ENCODE assay signal across 19 cellular contexts in genomic region chr17:37553357-37553966, GRCh38. TPM values are rescaled to one million over a fixed set of nuclear protein-coding genes. Genes with fewer than 3 reads are reported as not detected.
DNase-seq lines count a peak whose midpoint lies in the region; ATAC-seq, FAIRE-seq and TF ChIP-seq lines count a peak whose summit lies in the region.
"Had no signal": no experiment of that assay in that cellular context is flagged by ENCODE, and none has a peak within 500 bp of the region (broad histone marks: within the 10 kb centered on the region; RNA-seq: fewer than 3 reads in every experiment).

No MANE protein-coding gene starts in this region.

- WGBS in HepG2 (ENCODE audit: low lambda C conversion rate), result 88% methylated on average over 6 of the region's 6 CpGs
- 72% methylated on average over 3 of the region's 6 CpGs for WGBS in right lobe of liver (ENCODE audit: insufficient coverage, low coverage, low lambda C conversion rate, missing lambda C conversion rate)

- H3K36me3 ChIP-seq in HepG2 (replicated peaks in 1 of 2; ENCODE audit: control insufficient read depth in 1 of 2, insufficient read depth in 2 of 2, low read length in 2 of 2) (peaks cover 9 to 30% of the 10 kb centered on the region in 2 experiments), right lobe of liver (peaks cover 0 to 38% (median 16%) of the 10 kb centered on the region in 4 donors), upper lobe of right lung (peaks cover 59% of the 10 kb centered on the region), SJCRH30 (peaks cover 12% of the 10 kb centered on the region)

- no peaks in the 10 kb centered on the region for H3K9me3 Mint-ChIP-seq in immature natural killer cell

- H3K4me1 Mint-ChIP-seq in T-helper 17 cell (peaks cover 41% of the 10 kb centered on the region), immature natural killer cell (peaks cover 34 to 57% of the 10 kb centered on the region in 2 donors)

- no peak for TF ChIP-seq RAD21 in HepG2 (CRISPR knock-in tag; IDR thresholded peaks at IDR 0.05)

- no peak overlapping the region for H3K4me3 ChIP-seq in HepG2 (replicated peaks in 1 of 3; ENCODE audit: insufficient read depth in 1 of 3, low read depth in 2 of 3, low read length in 3 of 3)
- no peak overlapping the region for H3K4me3 ChIP-seq in right lobe of liver
- H3K4me3 ChIP-seq in upper lobe of right lung, result no peak overlapping the region
- H3K4me3 ChIP-seq in SJCRH30, result no peak overlapping the region
- H3K4me3 ChIP-seq: upper lobe of left lung had no signal

- POLR2A ChIA-PET in HepG2 (lab: Yijun Ruan, JAX), result no interaction called here

- H3K27ac ChIP-seq in HepG2 (ENCODE audit: extremely low read length, insufficient read depth, low read length) (no peak overlapping the region), right lobe of liver (no peak overlapping the region), upper lobe of right lung (no peak overlapping the region), SJCRH30 (no peak overlapping the region)
- H3K27ac ChIP-seq: upper lobe of left lung had no signal

- H3K27me3 ChIP-seq in HepG2 (ENCODE audit: control insufficient read depth in 1 of 2, insufficient read depth in 2 of 2, low read length in 2 of 2) (no peaks in the 10 kb centered on the region), right lobe of liver (no peaks in the 10 kb centered on the region), upper lobe of right lung (no peaks in the 10 kb centered on the region), SJCRH30 (no peaks in the 10 kb centered on the region)
- H3K27me3 ChIP-seq: upper lobe of left lung had no signal

- H3K27ac Mint-ChIP-seq in T-helper 17 cell (peak overlapping the region; percentile 88), immature natural killer cell (peak overlapping the region; percentile 19 to 62 (median 44))

- CTCF ChIA-PET in HepG2 (lab: Yijun Ruan, JAX; ENCODE audit: low intra/inter-chr PET ratio, low total read pairs), result no interaction called here

- in situ Hi-C loops in HepG2 (cut with HindIII; ENCODE audit: extremely low pct_ligation_motif_present, low pct_unique_long_range_greater_than_20kb), result no loop called here

- H4K20me1 ChIP-seq in HepG2 (ENCODE audit: insufficient read depth, low read length), result no peaks in the 10 kb centered on the region; the same call in 1 of the 2 replicates

- H3K4me2 ChIP-seq in HepG2 (ENCODE audit: low read depth, low read length), result no peak overlapping the region

- H3K4me3 Mint-ChIP-seq in T-helper 17 cell (no peak overlapping the region), immature natural killer cell (no peak overlapping the region)

- H3K9ac ChIP-seq in HepG2 (ENCODE audit: insufficient read depth, low read depth, low read length), result no peak overlapping the region

- H3K4me1 ChIP-seq in HepG2 (ENCODE audit: insufficient read depth, low read length), result no peaks in the 10 kb centered on the region
- no peaks in the 10 kb centered on the region for H3K4me1 ChIP-seq in right lobe of liver
- no peaks in the 10 kb centered on the region for H3K4me1 ChIP-seq in upper lobe of right lung
- H3K4me1 ChIP-seq in SJCRH30, result 0 out of 2 replicates have a peak, but pooled peaks cover 4% of the 10 kb centered on the region
- H3K4me1 ChIP-seq: upper lobe of left lung had no signal

- TF ChIP-seq POLR2A in HepG2 (IDR thresholded peaks at IDR 0.05; ENCODE audit: insufficient read depth in 1 of 2, low read depth in 2 of 2, low read length in 2 of 2), result no peak
- TF ChIP-seq POLR2A in right lobe of liver (IDR thresholded peaks at IDR 0.05), result no peak

- ATAC-seq in HepG2 (no peak), right lobe of liver (no peak), T-helper 17 cell (no peak), upper lobe of right lung (peak; percentile 50), left colon (no peak)

- TF ChIP-seq CTCF in HepG2 (CRISPR knock-in tag; IDR thresholded peaks at IDR 0.05) (no peak), right lobe of liver (IDR thresholded peaks at IDR 0.05) (no peak), upper lobe of right lung (IDR thresholded peaks at IDR 0.05) (no peak)

- FAIRE-seq in HepG2 (lab: Jason Lieb, UNC), result no peak
- FAIRE-seq: bronchial epithelial cell, D721Med had no signal

- no peak overlapping the region for H2AFZ ChIP-seq in HepG2 (ENCODE audit: low read length)

- intact Hi-C loops in HepG2 (cut with micrococcal nuclease; ENCODE audit: unreplicated experiment) (no loop called here), right lobe of liver (cut with DNase I) (no loop called here), upper lobe of right lung (cut with DNase I) (no loop called here), left colon (cut with DNase I, micrococcal nuclease) (no loop called here)

- no peak for DNase-seq in HepG2 (ENCODE audit: low spot score)
- DNase-seq in right lobe of liver, result no peak
- no peak for DNase-seq in T-helper 17 cell
- no peak for DNase-seq in immature natural killer cell
- DNase-seq in upper lobe of right lung, result no peak
- no peak for DNase-seq in SJCRH30
- no peak for DNase-seq in left colon
- no peak for DNase-seq in 8988T
- DNase-seq: activated CD4-positive, CD25-positive, alpha-beta regulatory T cell treated with anti-CD3 and anti-CD28 coated beads, Interleukin-2, amount 50 U/mL, for 72 hours; foreskin melanocyte; kidney glomerular epithelial cell; NCI-H526 treated with DMSO at 0.1 percent for 48 hours; nucleus accumbens; retina; SIG-M5; stimulated activated naive CD4-positive, alpha-beta T cell; upper lobe of left lung had no signal

- H3K36me3 Mint-ChIP-seq in T-helper 17 cell (ENCODE audit: low read depth) (peaks cover 6% of the 10 kb centered on the region), immature natural killer cell (peaks cover 2 to 33% (median 19%) of the 10 kb centered on the region in 3 donors)

- TF ChIP-seq EP300 in HepG2 (IDR thresholded peaks at IDR 0.05; ENCODE audit: low read depth in 2 of 2, low read length in 2 of 2) (no peak), HepG2 (CRISPR knock-in tag; IDR thresholded peaks at IDR 0.05; ENCODE audit: borderline replicate concordance) (no peak)

- H3K9me3 ChIP-seq in HepG2 (ENCODE audit: low read length) (no peaks in the 10 kb centered on the region), right lobe of liver (no peaks in the 10 kb centered on the region), T-helper 17 cell (ENCODE audit: control insufficient read depth, low read length, poor library complexity, severe bottlenecking) (no peaks in the 10 kb centered on the region), upper lobe of right lung (no peaks in the 10 kb centered on the region), SJCRH30 (replicated peaks) (no peaks in the 10 kb centered on the region)
- H3K9me3 ChIP-seq: upper lobe of left lung had no signal

- H3K27me3 Mint-ChIP-seq in T-helper 17 cell, result no peaks in the 10 kb centered on the region
- no peaks in the 10 kb centered on the region for H3K27me3 Mint-ChIP-seq in immature natural killer cell (ENCODE audit: low read depth in 3 of 3)

- TSS peak; percentile 43 for BruUV-seq in HepG2 (replicated peaks; lab: Mats Ljungman, UMichigan)

- H3K79me2 ChIP-seq in HepG2 (ENCODE audit: insufficient read depth, low read length), result no peaks in the 10 kb centered on the region

TF ChIP-seq in HepG2, 621 proteins besides CTCF, POLR2A, EP300 and RAD21:
- TF ChIP-seq ZNF292 (CRISPR knock-in tag; IDR thresholded peaks at IDR 0.05; ENCODE audit: borderline replicate concordance, low read depth), result no peak
- peak; percentile 61; the same call in 1 of the 2 replicates for TF ChIP-seq NFE2L2 (IDR thresholded peaks at IDR 0.05; ENCODE audit: low read length)

RNA-seq across cellular contexts. Expression of gene SYNRG, which starts 55.8 kb away (rescaled TPM):
- total RNA-seq in HepG2 (2016; rRNA removed; fragmentation: Illumina TruSeq; extraction: Trizol) (8.7 and 15.4 TPM in 2 replicates), right lobe of liver (10 to 100 TPM in 5 of 6 experiments, 1 to 10 TPM in 1; 9.0 to 16.2 (median 15.0) TPM), T-helper 17 cell (10 to 100 TPM; 76.2 to 91.9 TPM), upper lobe of right lung (50.0 TPM), left colon (10 to 100 TPM; 35.9 to 38.9 TPM)
- total RNA-seq in HepG2 (2016; cell fraction: cytosol; rRNA removed; fragmentation: Illumina TruSeq; extraction: Trizol; ENCODE audit: low read depth), result 5.2 and 5.9 TPM in 2 replicates
- total RNA-seq in HepG2 (2016; cell fraction: insoluble cytoplasmic fraction; rRNA removed; fragmentation: Illumina TruSeq; extraction: Trizol), result 7.4 and 13.5 TPM in 2 replicates
- total RNA-seq in HepG2 (2016; cell fraction: membrane; rRNA removed; fragmentation: Illumina TruSeq; extraction: Trizol), result 5.7 and 6.1 TPM in 2 replicates
- 13.0 and 13.2 TPM in 2 replicates for total RNA-seq in HepG2 (2016; cell fraction: nucleus; rRNA removed; fragmentation: Illumina TruSeq; extraction: Trizol)
- polyA plus RNA-seq in HepG2 (2011; rRNA removed) (7.3 and 9.3 TPM in 2 replicates), immature natural killer cell (100 to 1,000 TPM in 1 of 3 donors, 10 to 100 TPM in 2; 32.8 to 118 (median 58.7) TPM)
- polyA plus RNA-seq in HepG2 (2011; cell fraction: cytosol; rRNA removed), result 4.3 and 6.2 TPM in 2 replicates
- polyA plus RNA-seq in HepG2 (2011; cell fraction: nucleus; rRNA removed), result 10.9 and 12.4 TPM in 2 replicates
- 8.9 and 10.7 TPM in 2 replicates for polyA plus RNA-seq in HepG2 (2012)
- 0.62 and 0.75 TPM in 2 replicates for polyA plus RNA-seq in HepG2 (2016; cell fraction: cytosol; fragmentation: Illumina TruSeq; extraction: Trizol; ENCODE audit: low read depth)
- 10.1 and 12.7 TPM in 2 replicates for polyA plus RNA-seq in HepG2 (2016; cell fraction: insoluble cytoplasmic fraction; fragmentation: Illumina TruSeq; extraction: Trizol; ENCODE audit: low read depth)
- 1.2 and 1.5 TPM in 2 replicates for polyA plus RNA-seq in HepG2 (2016; cell fraction: membrane; fragmentation: Illumina TruSeq; extraction: Trizol; ENCODE audit: low read depth)
- polyA plus RNA-seq in HepG2 (2016; cell fraction: nucleus; fragmentation: Illumina TruSeq; extraction: Trizol; ENCODE audit: insufficient read depth, low read depth), result 17.1 TPM in 2 replicates
- 32.6 and 35.9 TPM in 2 replicates for polyA minus RNA-seq in HepG2 (2011; rRNA and poly(A)+ RNA removed; ENCODE audit: low replicate concordance)
- polyA minus RNA-seq in HepG2 (2011; cell fraction: cytosol; rRNA and poly(A)+ RNA removed), result 12.0 and 15.9 TPM in 2 replicates
- 30.4 and 35.7 TPM in 2 replicates for polyA minus RNA-seq in HepG2 (2011; cell fraction: nucleus; rRNA and poly(A)+ RNA removed)
- total RNA-seq in SJCRH30 (2014; rRNA removed; shearing (Covaris generic)), result 14.8 and 16.5 TPM in 2 replicates
